ENCODE assay signal across 19 cellular contexts in the genomic region with DNA sequence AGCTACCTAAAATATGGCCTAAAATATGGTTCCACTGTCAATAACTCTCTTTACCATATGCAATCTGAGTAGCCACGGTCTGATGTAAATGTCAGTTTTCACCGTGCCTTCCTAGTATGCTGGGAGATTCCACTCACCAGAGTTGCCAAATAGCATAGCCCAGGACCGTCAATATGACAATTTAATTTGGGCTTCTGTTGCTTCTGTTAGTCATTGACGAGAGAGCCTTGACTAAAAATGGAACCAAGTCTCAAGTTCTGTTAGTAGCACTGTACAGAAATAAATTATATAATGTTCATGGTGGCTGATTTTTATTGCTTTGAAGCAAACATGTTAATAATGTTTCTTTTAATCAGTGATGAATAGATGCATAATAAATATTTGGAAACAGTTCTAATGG.
DNase-seq lines count a peak whose midpoint lies in the region; ATAC-seq and TF ChIP-seq lines count a peak whose summit lies in the region.
"Had no signal": no experiment of that assay in that cellular context is flagged by ENCODE, and none has a peak within 500 bp of the region (broad histone marks: within the 10 kb centered on the region; RNA-seq: fewer than 3 reads in every experiment).

No MANE protein-coding gene starts in this region.

- H3K9ac ChIP-seq in DND-41 (ENCODE audit: low read depth, low read length): no peak overlapping the region
- H3K9ac ChIP-seq: KMS-11 had no signal

- H3K27ac ChIP-seq in DND-41 (ENCODE audit: low read length): peak overlapping the region; percentile 63
- H3K27ac ChIP-seq in RWPE1: no peak overlapping the region
- H3K27ac ChIP-seq: KMS-11, thyroid gland had no signal

- H4K20me1 ChIP-seq in DND-41 (ENCODE audit: insufficient read depth, low read length): no peaks in the 10 kb centered on the region

- CTCF ChIA-PET in activated B cell treated with CpG ODN at 0.5 μM for 24 hours (lab: Charles Lee) (no interaction called here), RWPE1 (lab: Yijun Ruan, JAX) (no interaction called here)

- DNase-seq in DND-41: no peak
- no peak for DNase-seq in activated B cell treated with CpG ODN at 0.5 μM for 24 hours
- DNase-seq in natural killer cell: no peak
- DNase-seq in NCI-H1417 treated with DMSO at 0.1 percent for 48 hours (lab: John Stamatoyannopoulos, UW): no peak
- no peak for DNase-seq in RWPE1 (ENCODE audit: low spot score)
- DNase-seq in occipital lobe (lab: John Stamatoyannopoulos, UW): no peak
- DNase-seq in effector CD8-positive, alpha-beta T cell (lab: John Stamatoyannopoulos, UW): no peak
- DNase-seq: activated gamma-delta T cell; effector memory CD4-positive, alpha-beta T cell; naive thymus-derived CD4-positive, alpha-beta T cell; NCI-H146; NCI-H345; stimulated activated CD8-positive, alpha-beta memory T cell treated with anti-CD3 and anti-CD28 coated beads, Interleukin-4, amount 100 ng/mL, for 48 hours; T-helper 17 cell; thyroid gland had no signal

- H3K27ac Mint-ChIP-seq in activated B cell treated with CpG ODN at 0.5 μM for 24 hours (peak overlapping the region; percentile 84), natural killer cell (no peak overlapping the region)
- H3K27ac Mint-ChIP-seq: naive thymus-derived CD4-positive, alpha-beta T cell; progenitor cell of endocrine pancreas; T-helper 17 cell had no signal

- intact Hi-C loops in activated B cell treated with CpG ODN at 0.5 μM for 24 hours (cut with micrococcal nuclease): loop anchor here (1.0 to 2.0 kb wide), 4 partner anchors 104 to 239 kb away; no protein-coding TSS in a partner anchor
- intact Hi-C loops in natural killer cell (cut with micrococcal nuclease): no loop called here

- no peaks in the 10 kb centered on the region for H3K27me3 Mint-ChIP-seq in activated B cell treated with CpG ODN at 0.5 μM for 24 hours
- H3K27me3 Mint-ChIP-seq in natural killer cell (ENCODE audit: low read depth in 2 of 2): no peaks in the 10 kb centered on the region
- H3K27me3 Mint-ChIP-seq: progenitor cell of endocrine pancreas had no signal

- H3K79me2 ChIP-seq in DND-41 (ENCODE audit: insufficient read depth, low read length): peaks cover 47% of the 10 kb centered on the region

- H2AFZ ChIP-seq in DND-41 (ENCODE audit: low read depth, low read length): no peak overlapping the region

- ATAC-seq in DND-41 (ENCODE audit: insufficient read depth, low read depth) (peak; percentile 15; the same call in 1 of the 3 replicates), HG02610 (IDR thresholded peaks at IDR 0.05; ENCODE audit: unreplicated experiment) (peak; percentile 30), activated B cell treated with CpG ODN at 0.5 μM for 24 hours (ENCODE audit: low read depth) (peak; percentile 46), natural killer cell (no peak)
- ATAC-seq: naive thymus-derived CD4-positive, alpha-beta T cell; Right ventricle myocardium inferior; T-helper 17 cell had no signal

- peaks cover 43% of the 10 kb centered on the region for H3K4me1 ChIP-seq in DND-41 (ENCODE audit: insufficient read depth, low read length)
- H3K4me1 ChIP-seq: thyroid gland had no signal

- H3K27me3 ChIP-seq in DND-41 (ENCODE audit: insufficient read depth, low read length, poor library complexity): no peaks in the 10 kb centered on the region
- H3K27me3 ChIP-seq: thyroid gland had no signal

- H3K36me3 ChIP-seq in DND-41 (ENCODE audit: insufficient read depth, low read length): peaks cover 19% of the 10 kb centered on the region
- H3K36me3 ChIP-seq: thyroid gland had no signal

- TF ChIP-seq CTCF in DND-41 (IDR thresholded peaks at IDR 0.05; ENCODE audit: borderline replicate concordance, extremely low read depth, low read length, poor library complexity, severe bottlenecking) (no peak), activated B cell treated with CpG ODN at 0.5 μM for 24 hours (IDR thresholded peaks at IDR 0.05) (no peak), natural killer cell (IDR thresholded peaks at IDR 0.05) (no peak), RWPE1 (conservative IDR thresholded peaks at IDR 0.05; ENCODE audit: low read depth) (no peak)

- H3K4me1 Mint-ChIP-seq in activated B cell treated with CpG ODN at 0.5 μM for 24 hours (peaks cover 56% of the 10 kb centered on the region), natural killer cell (peaks cover 6 to 12% of the 10 kb centered on the region in 2 donors)

- H3K36me3 Mint-ChIP-seq in activated B cell treated with CpG ODN at 0.5 μM for 24 hours (ENCODE audit: low read depth) (no peaks in the 10 kb centered on the region), natural killer cell (no peaks in the 10 kb centered on the region)
- H3K36me3 Mint-ChIP-seq: naive thymus-derived CD4-positive, alpha-beta T cell had no signal

- no peak overlapping the region for H3K4me3 ChIP-seq in DND-41 (ENCODE audit: low read depth in 1 of 2, low read length in 2 of 2)
- H3K4me3 ChIP-seq: thyroid gland had no signal

- POLR2A ChIA-PET in activated B cell treated with CpG ODN at 0.5 μM for 24 hours (lab: Charles Lee) (interaction anchor here (0.6 to 2.8 kb wide), 7 partner anchors 105 to 185 kb away, joined by 3 to 14 read pairs (median 5); no protein-coding TSS in a partner anchor), RWPE1 (lab: Yijun Ruan, JAX; ENCODE audit: low non-redundant PET) (no interaction called here)

- H3K4me3 Mint-ChIP-seq in activated B cell treated with CpG ODN at 0.5 μM for 24 hours (peak overlapping the region; percentile 46), natural killer cell (peak overlapping the region; percentile 69)
- H3K4me3 Mint-ChIP-seq: naive thymus-derived CD4-positive, alpha-beta T cell; T-helper 17 cell had no signal

- no peaks in the 10 kb centered on the region for H3K9me3 ChIP-seq in DND-41 (ENCODE audit: insufficient read depth, low read length, severe bottlenecking)
- H3K9me3 ChIP-seq: thyroid gland had no signal

- no peaks in the 10 kb centered on the region for H3K9me3 Mint-ChIP-seq in activated B cell treated with CpG ODN at 0.5 μM for 24 hours
- no peaks in the 10 kb centered on the region for H3K9me3 Mint-ChIP-seq in natural killer cell

- peak overlapping the region; percentile 34; the same call in 1 of the 2 replicates for H3K4me2 ChIP-seq in DND-41 (ENCODE audit: insufficient read depth, low read length)
- H3K4me2 ChIP-seq: KMS-11 had no signal

Comparison
In these comparisons a context has a peak if more than half of its experiments do, and no peak if none do; other contexts are left out.
1. ATAC-seq: peak in DND-41 (single experiment), HG02610 (single experiment) and activated B cell treated with CpG ODN at 0.5 μM for 24 hours (single experiment); none in natural killer cell (0 of 3).